8 cellular contexts compared by ENCODE assay signal in genomic region chr16:46908540-46909372, GRCh38. TPM values are rescaled to one million over a fixed set of nuclear protein-coding genes. Genes with fewer than 3 reads are reported as not detected.
A peak's percentile ranks its signal among the peaks of the same experiment; 100 is the strongest.
DNase-seq lines count a peak whose midpoint lies in the region; ATAC-seq, FAIRE-seq and TF ChIP-seq lines count a peak whose summit lies in the region.

No MANE protein-coding gene starts in this region.

- POLR2A ChIA-PET in CD4-positive, alpha-beta T cell (lab: Charles Lee), result no interaction called here
- POLR2A ChIA-PET in HEK293T (lab: Yijun Ruan, JAX), result interaction anchor here (0.7 kb wide), 1 partner anchor 55 kb away, joined by 3 read pairs; no protein-coding TSS in a partner anchor
- POLR2A ChIA-PET in RWPE1 (lab: Yijun Ruan, JAX; ENCODE audit: low non-redundant PET), result no interaction called here

- H3K4me1 ChIP-seq in trophoblast cell (ENCODE audit: control insufficient read depth in 1 of 2, insufficient read depth in 2 of 2, low read length in 2 of 2), result peaks cover 3 to 6% of the 10 kb centered on the region in 2 experiments
- H3K4me1 ChIP-seq in uterus, result no peaks in the 10 kb centered on the region

- no peak overlapping the region for H4K8ac ChIP-seq in trophoblast cell (ENCODE audit: low read depth, low read length)

- no peak overlapping the region for H2AFZ ChIP-seq in trophoblast cell (ENCODE audit: insufficient read depth, low read length, poor library complexity)

- no peak overlapping the region for H2BK5ac ChIP-seq in trophoblast cell (ENCODE audit: low read depth, low read length, poor library complexity)

- intact Hi-C loops in CD4-positive, alpha-beta T cell (cut with DNase I, micrococcal nuclease), result loop anchor here (1.0 to 5.0 kb wide), 3 partner anchors 54 to 356 kb away; no protein-coding TSS in a partner anchor
- intact Hi-C loops in uterus (cut with DNase I; ENCODE audit: low total_unique reads), result loop anchor here (5.0 kb wide), 1 partner anchor 56 kb away; no protein-coding TSS in a partner anchor

- H3K36me3 Mint-ChIP-seq in CD4-positive, alpha-beta T cell (ENCODE audit: low read depth), result no peaks in the 10 kb centered on the region

- no peak overlapping the region for H3K4ac ChIP-seq in trophoblast cell (ENCODE audit: low read depth, low read length)

- WGBS in trophoblast cell (ENCODE audit: extremely low coverage, insufficient coverage, insufficient read length), result no CpG with 5 or more reads among the region's 6 CpGs

- H3K79me1 ChIP-seq in trophoblast cell (ENCODE audit: low read length), result peaks cover 6% of the 10 kb centered on the region

- no peak overlapping the region for H3K9ac ChIP-seq in trophoblast cell (ENCODE audit: low read length)

- H3K9me3 ChIP-seq in CD4-positive, alpha-beta T cell (ENCODE audit: control insufficient read depth, low read length), result no peaks in the 10 kb centered on the region
- peaks cover 1% of the 10 kb centered on the region for H3K9me3 ChIP-seq in trophoblast cell (ENCODE audit: insufficient read depth, low read depth, low read length)
- no peaks in the 10 kb centered on the region for H3K9me3 ChIP-seq in uterus

- ATAC-seq in CD4-positive, alpha-beta T cell (ENCODE audit: poor library complexity), result peak; percentile 44
- no peak for ATAC-seq in HG02588 (IDR thresholded peaks at IDR 0.05; ENCODE audit: unreplicated experiment)

- no peak overlapping the region for H3K23ac ChIP-seq in trophoblast cell (ENCODE audit: low read length)

- no peak for FAIRE-seq in frontal cortex (lab: Jason Lieb, UNC)

- TF ChIP-seq POLR2A in uterus (IDR thresholded peaks at IDR 0.05), result no peak

- no peak overlapping the region for H3K4me2 ChIP-seq in trophoblast cell (ENCODE audit: low read length)

- no peak overlapping the region for H2AK5ac ChIP-seq in trophoblast cell (ENCODE audit: low read length)

- DNase-seq in CD4-positive, alpha-beta T cell, result peak; percentile 33 to 67 (median 47)
- DNase-seq in HEK293T (ENCODE audit: extremely low spot score), result peak; percentile 75
- peak; percentile 71 for DNase-seq in RWPE1 (ENCODE audit: low spot score)
- DNase-seq in activated effector memory CD4-positive, alpha-beta T cell treated with Interleukin-2 at 50 U/mL for 16 hours, result peak; percentile 30
- peak; percentile 44 to 64 for DNase-seq in frontal cortex (ENCODE audit: low spot score in 2 of 2)
- DNase-seq in trophoblast cell, result peak; percentile 54 to 84
- DNase-seq in uterus, result peak; percentile 31 to 49

- no peaks in the 10 kb centered on the region for H3K9me3 Mint-ChIP-seq in CD4-positive, alpha-beta T cell

- H3K79me2 ChIP-seq in trophoblast cell (ENCODE audit: control insufficient read depth, insufficient read depth, low read length, poor library complexity), result no peaks in the 10 kb centered on the region

- no peaks in the 10 kb centered on the region for H3K27me3 ChIP-seq in CD4-positive, alpha-beta T cell (ENCODE audit: control insufficient read depth, insufficient read depth, low read length)
- no peaks in the 10 kb centered on the region for H3K27me3 ChIP-seq in trophoblast cell (ENCODE audit: insufficient read depth, low read length)
- no peaks in the 10 kb centered on the region for H3K27me3 ChIP-seq in uterus

- peaks cover 45 to 48% of the 10 kb centered on the region in 2 experiments for H3K36me3 ChIP-seq in trophoblast cell (ENCODE audit: control insufficient read depth in 1 of 2, insufficient read depth in 2 of 2, low read length in 2 of 2)
- H3K36me3 ChIP-seq in uterus, result no peaks in the 10 kb centered on the region

- H4K12ac ChIP-seq in trophoblast cell (ENCODE audit: low read depth, low read length), result no peak overlapping the region

- H3K4me3 Mint-ChIP-seq in CD4-positive, alpha-beta T cell, result no peak overlapping the region

- TF ChIP-seq CTCF in CD4-positive, alpha-beta T cell (IDR thresholded peaks at IDR 0.05), result peak; percentile 89
- TF ChIP-seq CTCF in RWPE1 (conservative IDR thresholded peaks at IDR 0.05; ENCODE audit: low read depth) (peak; percentile 76), uterus (IDR thresholded peaks at IDR 0.05) (peak; percentile 51 to 89 (median 70))

- no peak overlapping the region for H3K27ac Mint-ChIP-seq in CD4-positive, alpha-beta T cell

- no peak overlapping the region for H4K91ac ChIP-seq in trophoblast cell (ENCODE audit: low read depth, low read length)

- no peak overlapping the region for H2BK12ac ChIP-seq in trophoblast cell (ENCODE audit: low read length)

- no peaks in the 10 kb centered on the region for H3K4me1 Mint-ChIP-seq in CD4-positive, alpha-beta T cell (ENCODE audit: low read depth)

- no peak overlapping the region for H3K14ac ChIP-seq in trophoblast cell (ENCODE audit: low read length)

- no peaks in the 10 kb centered on the region for H3K27me3 Mint-ChIP-seq in CD4-positive, alpha-beta T cell

- CTCF ChIA-PET in CD4-positive, alpha-beta T cell (lab: Charles Lee), result interaction anchor here (0.6 to 2.4 kb wide), 5 partner anchors 55 to 552 kb away, joined by 3 to 20 read pairs (median 3); partner anchors contain the start of gene ITFG1
- CTCF ChIA-PET in HEK293T (lab: Yijun Ruan, JAX), result interaction anchor here (0.6 to 2.7 kb wide), 6 partner anchors 27 to 235 kb away, joined by 3 to 28 read pairs (median 4); no protein-coding TSS in a partner anchor
- CTCF ChIA-PET in RWPE1 (lab: Yijun Ruan, JAX), result interaction anchor here (0.6 to 2.7 kb wide), 10 partner anchors 8 to 1264 kb away, joined by 3 to 31 read pairs (median 4); no protein-coding TSS in a partner anchor

- H3K4me3 ChIP-seq in trophoblast cell (ENCODE audit: low read depth, low read length), result no peak overlapping the region
- no peak overlapping the region for H3K4me3 ChIP-seq in uterus

- H2BK120ac ChIP-seq in trophoblast cell (ENCODE audit: insufficient read depth, low read length, poor library complexity), result no peak overlapping the region

- H3K18ac ChIP-seq in trophoblast cell (ENCODE audit: low read length), result no peak overlapping the region

- no peak overlapping the region for H3K27ac ChIP-seq in CD4-positive, alpha-beta T cell (ENCODE audit: low read depth, low read length)
- H3K27ac ChIP-seq in RWPE1, result peak overlapping the region; percentile 35; the same call in 1 of the 2 replicates
- H3K27ac ChIP-seq in trophoblast cell (ENCODE audit: low read depth, low read length), result no peak overlapping the region
- H3K27ac ChIP-seq in uterus, result no peak overlapping the region

TF ChIP-seq in HEK293T, 16 proteins besides CTCF, POLR2A, EP300 and RAD21:
- no peak for TF ChIP-seq ARNT (IDR thresholded peaks at IDR 0.05)
- no peak for TF ChIP-seq ELF4 (IDR thresholded peaks at IDR 0.05)
- TF ChIP-seq FOXA1 (IDR thresholded peaks at IDR 0.05), result no peak

RNA-seq across cellular contexts. Expression of gene GPT2, which starts 24.6 kb away (rescaled TPM):
- under 1 TPM in 1 of 2 experiments, not detected in 1; 0.47 TPM for total RNA-seq in CD4-positive, alpha-beta T cell
- 19.6 TPM for total RNA-seq in frontal cortex
- 73.2 and 77.7 TPM in 2 replicates for polyA plus RNA-seq in trophoblast cell (2013)
- total RNA-seq in uterus, result 10 to 100 TPM in 1 of 4 donors, 1 to 10 TPM in 2, not detected in 1; 1.5 to 11.0 (median 4.4) TPM
